ENCODE assay signal across 1 cellular context in the genomic region with DNA sequence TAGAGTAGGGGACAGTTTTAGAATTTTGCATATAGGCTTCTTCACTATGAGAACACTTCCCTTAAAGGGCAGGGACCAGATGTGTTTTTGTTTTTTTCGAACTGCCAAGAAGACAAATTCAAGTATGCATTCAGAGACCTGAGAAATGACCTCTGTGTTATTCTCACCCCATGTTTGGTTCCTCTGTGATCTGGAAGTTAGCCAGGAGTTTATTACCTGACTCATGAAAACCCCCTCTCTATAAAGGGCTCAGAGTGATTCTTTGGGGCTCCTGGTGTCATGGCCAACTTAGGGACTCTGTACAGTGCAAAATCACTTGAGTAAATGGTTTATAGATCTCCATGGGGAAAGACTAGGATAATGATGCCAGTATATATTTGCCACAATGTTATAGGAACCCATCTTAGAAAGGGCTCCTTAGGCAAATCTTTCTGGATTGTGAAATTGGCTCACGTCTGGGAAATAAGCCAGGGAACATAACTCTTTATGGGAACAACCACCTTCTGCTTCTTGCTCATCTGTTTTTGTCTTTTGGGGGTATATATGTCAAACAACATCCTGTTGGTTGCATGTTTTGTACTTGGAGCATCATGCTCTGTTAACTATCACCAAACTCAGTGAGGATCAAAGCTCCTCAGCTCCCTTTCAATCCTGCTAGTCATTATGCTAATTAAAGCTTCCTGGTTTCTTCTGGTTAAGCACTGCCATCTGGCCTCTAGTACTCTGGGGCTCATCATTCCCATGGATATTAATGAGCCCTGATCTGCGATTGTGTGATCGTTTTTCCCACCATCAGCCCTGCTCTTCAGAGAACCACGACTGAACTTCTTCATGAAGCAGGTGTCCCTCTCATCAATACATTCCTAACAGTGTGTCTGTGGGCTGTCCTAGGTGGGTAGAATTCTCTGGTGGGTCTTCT.
TF ChIP-seq lines count a peak whose summit lies in the region.

No MANE protein-coding gene starts in this region.

TF ChIP-seq in H1, 55 proteins besides CTCF, POLR2A, EP300 and RAD21:
- TF ChIP-seq TAF7 (optimal IDR thresholded peaks at IDR 0.05; ENCODE audit: borderline replicate concordance, low read depth, low read length) (no peak), KDM1A (IDR thresholded peaks at IDR 0.05; ENCODE audit: borderline replicate concordance, low read length) (no peak), GABPA (IDR thresholded peaks at IDR 0.05; ENCODE audit: borderline replicate concordance, insufficient read depth, low read length) (no peak), RXRA (IDR thresholded peaks at IDR 0.05; ENCODE audit: insufficient read depth, low read depth, low read length) (no peak), RNF2 (IDR thresholded peaks at IDR 0.05; ENCODE audit: borderline replicate concordance, low read depth, low read length, missing control alignments, poor library complexity, severe bottlenecking) (no peak), TAF1 (IDR thresholded peaks at IDR 0.05; ENCODE audit: low read depth, low read length) (no peak)
TF ChIP-seq in H1: peak in this region for 0.
